In genomic region chr4:95550566-95550965, GRCh38 we compare ENCODE assay signal across 1 cellular context.
TF ChIP-seq lines count a peak whose summit lies in the region.

No MANE protein-coding gene starts in this region.

TF ChIP-seq in SK-N-SH treated with all-trans-retinoic acid at 6 μM for 48 hours, 23 proteins besides CTCF, POLR2A, EP300 and RAD21 (continued from another document):
- TF ChIP-seq POU6F1 (CRISPR knock-in tag; IDR thresholded peaks at IDR 0.05; ENCODE audit: borderline replicate concordance, low read depth) (no peak), ZFP30 (CRISPR knock-in tag; IDR thresholded peaks at IDR 0.05) (no peak), CREB5 (CRISPR knock-in tag; IDR thresholded peaks at IDR 0.05; ENCODE audit: low read depth) (no peak), TSHZ2 (CRISPR knock-in tag; IDR thresholded peaks at IDR 0.05) (no peak), ARNTL (CRISPR knock-in tag; IDR thresholded peaks at IDR 0.05; ENCODE audit: borderline replicate concordance, low read depth) (no peak), ISL1 (CRISPR knock-in tag; IDR thresholded peaks at IDR 0.05) (no peak), ESRRG (CRISPR knock-in tag; IDR thresholded peaks at IDR 0.05) (no peak), ZNF8 (CRISPR knock-in tag; IDR thresholded peaks at IDR 0.05) (no peak), ZNF70 (CRISPR knock-in tag; IDR thresholded peaks at IDR 0.05) (no peak)
